ENCODE assay signal across 1 cellular context in genomic region chr16:77788196-77789084, GRCh38.
TF ChIP-seq lines count a peak whose summit lies in the region.

Gene VAT1L (plus strand): TSS chr16:77788564. CDS start chr16:77788683, 119 bp downstream.

TF ChIP-seq in WTC11, 78 proteins besides CTCF, POLR2A, EP300 and RAD21 (continued from another document):
- TF ChIP-seq USF1 (CRISPR knock-in tag; IDR thresholded peaks at IDR 0.05) (0 out of 2 replicates have a peak, but pooled peaks have one; percentile 24), E2F5 (CRISPR knock-in tag; IDR thresholded peaks at IDR 0.05) (no peak), ZNF396 (CRISPR knock-in tag; IDR thresholded peaks at IDR 0.05; ENCODE audit: borderline replicate concordance) (no peak), GRHL2 (CRISPR knock-in tag; IDR thresholded peaks at IDR 0.05; ENCODE audit: insufficient replicate concordance, severe bottlenecking) (no peak), ZNF121 (CRISPR knock-in tag; IDR thresholded peaks at IDR 0.05) (no peak), E2F1 (CRISPR knock-in tag; IDR thresholded peaks at IDR 0.05) (no peak), SP1 (CRISPR knock-in tag; conservative IDR thresholded peaks at IDR 0.05) (no peak; the same call in 1 of the 2 replicates), MAX (CRISPR knock-in tag; IDR thresholded peaks at IDR 0.05) (peak; percentile 49), IRF2 (CRISPR knock-in tag; IDR thresholded peaks at IDR 0.05; ENCODE audit: borderline replicate concordance, low read depth) (no peak), TCF7 (CRISPR knock-in tag; IDR thresholded peaks at IDR 0.05; ENCODE audit: low read depth) (no peak), ATF2 (CRISPR knock-in tag; IDR thresholded peaks at IDR 0.05; ENCODE audit: borderline replicate concordance, low read depth) (no peak), SMAD3 (CRISPR knock-in tag; IDR thresholded peaks at IDR 0.05; ENCODE audit: borderline replicate concordance) (no peak; the same call in 1 of the 2 replicates), MLX (CRISPR knock-in tag; IDR thresholded peaks at IDR 0.05) (no peak), TP53 (CRISPR knock-in tag; IDR thresholded peaks at IDR 0.05) (no peak), ZMAT4 (CRISPR knock-in tag; IDR thresholded peaks at IDR 0.05) (no peak), ZBTB21 (CRISPR knock-in tag; IDR thresholded peaks at IDR 0.05; ENCODE audit: borderline replicate concordance) (no peak), FOXJ3 (CRISPR knock-in tag; IDR thresholded peaks at IDR 0.05; ENCODE audit: borderline replicate concordance) (no peak), ATF6 (CRISPR knock-in tag; IDR thresholded peaks at IDR 0.05) (no peak), NR3C1 (CRISPR knock-in tag; conservative IDR thresholded peaks at IDR 0.05; ENCODE audit: low read depth) (no peak), ATF3 (CRISPR knock-in tag; conservative IDR thresholded peaks at IDR 0.05) (no peak), ELF4 (CRISPR knock-in tag; IDR thresholded peaks at IDR 0.05; ENCODE audit: low read depth) (no peak), IRF1 (CRISPR knock-in tag; IDR thresholded peaks at IDR 0.05) (no peak), KAT7 (CRISPR knock-in tag; IDR thresholded peaks at IDR 0.05; ENCODE audit: borderline replicate concordance) (peak; percentile 41; the same call in 1 of the 2 replicates), USF2 (CRISPR knock-in tag; IDR thresholded peaks at IDR 0.05) (0 out of 2 replicates have a peak, but pooled peaks have one; percentile 7), AFF4 (CRISPR knock-in tag; IDR thresholded peaks at IDR 0.05; ENCODE audit: borderline replicate concordance) (no peak), TEAD4 (CRISPR knock-in tag; IDR thresholded peaks at IDR 0.05) (no peak), ZNF263 (CRISPR knock-in tag; IDR thresholded peaks at IDR 0.05; ENCODE audit: low read depth) (no peak), ZNF416 (CRISPR knock-in tag; IDR thresholded peaks at IDR 0.05) (no peak), MYBL2 (CRISPR knock-in tag; IDR thresholded peaks at IDR 0.05) (no peak), HMGXB4 (CRISPR knock-in tag; IDR thresholded peaks at IDR 0.05) (no peak), ESRRA (CRISPR knock-in tag; IDR thresholded peaks at IDR 0.05; ENCODE audit: borderline replicate concordance) (0 out of 2 replicates have a peak, but pooled peaks have one; percentile 24)
